In the genomic region with DNA sequence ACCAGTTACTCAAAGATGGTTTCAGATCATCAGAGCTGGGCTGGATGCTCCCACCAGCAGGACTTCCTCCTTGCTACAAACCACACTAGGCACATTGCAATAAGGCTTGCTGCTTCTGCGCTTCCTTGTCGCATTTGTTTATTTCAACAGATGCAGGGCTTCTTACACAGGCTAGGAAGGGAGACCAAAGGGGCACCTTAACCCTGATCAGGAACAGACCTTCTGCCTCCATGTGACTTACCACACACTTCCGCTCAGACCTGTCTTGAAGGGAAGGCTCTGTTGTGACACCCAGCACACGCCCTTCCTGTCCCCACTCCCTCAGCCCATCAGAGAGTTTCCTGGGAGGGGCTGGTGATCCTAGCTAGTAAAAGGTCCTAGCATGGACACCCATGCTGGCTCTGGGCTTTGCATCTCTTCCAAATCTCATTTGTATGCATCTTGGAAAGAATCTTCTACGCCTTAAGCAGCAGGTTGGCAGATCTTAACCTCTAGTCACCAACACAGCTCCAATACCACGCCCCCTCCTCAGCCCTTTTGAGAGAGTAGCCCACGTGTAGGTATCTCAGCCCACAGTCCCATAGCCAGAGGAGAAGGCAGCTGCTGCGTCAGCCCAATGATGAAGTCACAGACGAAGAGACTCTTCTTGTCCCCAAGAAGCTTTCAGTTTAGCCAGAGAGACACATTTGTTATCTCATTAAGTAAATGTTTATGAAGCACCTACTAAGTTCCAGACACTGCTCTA, we compare ENCODE assay signal across 9 cellular contexts. TPM values are rescaled to one million over a fixed set of nuclear protein-coding genes. Genes with fewer than 3 reads are reported as not detected.
A peak's percentile ranks its signal among the peaks of the same experiment; 100 is the strongest.
DNase-seq lines count a peak whose midpoint lies in the region; ATAC-seq lines count a peak whose summit lies in the region.
"Had no signal": no experiment of that assay in that cellular context is flagged by ENCODE, and none has a peak within 500 bp of the region (broad histone marks: within the 10 kb centered on the region; RNA-seq: fewer than 3 reads in every experiment).

No MANE protein-coding gene starts in this region.

- H3K4me3 Mint-ChIP-seq in CD4-positive, CD25-positive, alpha-beta regulatory T cell = peak overlapping the region; percentile 63 to 85 (median 82)
- peak overlapping the region; percentile 37 for H3K4me3 Mint-ChIP-seq in activated T-cell treated with anti-CD3 and anti-CD28 coated beads, Interleukin-2, amount 50 U/mL, for 4 hours
- peak overlapping the region; percentile 58 to 89 (median 83) for H3K4me3 Mint-ChIP-seq in naive thymus-derived CD4-positive, alpha-beta T cell

- H3K27me3 Mint-ChIP-seq in CD4-positive, CD25-positive, alpha-beta regulatory T cell = peaks cover 8% of the 10 kb centered on the region
- H3K27me3 Mint-ChIP-seq in activated T-cell treated with anti-CD3 and anti-CD28 coated beads, Interleukin-2, amount 50 U/mL, for 4 hours (ENCODE audit: low read depth) = no peaks in the 10 kb centered on the region
- no peaks in the 10 kb centered on the region for H3K27me3 Mint-ChIP-seq in naive thymus-derived CD4-positive, alpha-beta T cell

- H3K36me3 ChIP-seq in CD4-positive, CD25-positive, alpha-beta regulatory T cell (ENCODE audit: control insufficient read depth, insufficient read depth, low read length) = no peaks in the 10 kb centered on the region
- H3K36me3 ChIP-seq in naive thymus-derived CD4-positive, alpha-beta T cell (ENCODE audit: control insufficient read depth in 2 of 3, insufficient read depth in 3 of 3, low read length in 3 of 3) = no peaks in the 10 kb centered on the region

- peaks cover 14% of the 10 kb centered on the region for H3K36me3 Mint-ChIP-seq in CD4-positive, CD25-positive, alpha-beta regulatory T cell
- peaks cover 25% of the 10 kb centered on the region for H3K36me3 Mint-ChIP-seq in activated T-cell treated with anti-CD3 and anti-CD28 coated beads, Interleukin-2, amount 50 U/mL, for 4 hours (ENCODE audit: insufficient read depth)
- H3K36me3 Mint-ChIP-seq in naive thymus-derived CD4-positive, alpha-beta T cell = peaks cover 4 to 59% (median 37%) of the 10 kb centered on the region in 5 donors

- peaks cover 57% of the 10 kb centered on the region for H3K4me1 ChIP-seq in CD4-positive, CD25-positive, alpha-beta regulatory T cell (ENCODE audit: control insufficient read depth, insufficient read depth, low read length, poor library complexity, severe bottlenecking)
- H3K4me1 ChIP-seq in naive thymus-derived CD4-positive, alpha-beta T cell (ENCODE audit: control insufficient read depth in 2 of 2, insufficient read depth in 2 of 2, low read length in 2 of 2) = peaks cover 46 to 65% of the 10 kb centered on the region in 2 donors

- peak overlapping the region; percentile 72 for H3K4me3 ChIP-seq in CD4-positive, CD25-positive, alpha-beta regulatory T cell (ENCODE audit: low read depth, low read length)
- peak overlapping the region; percentile 29 for H3K4me3 ChIP-seq in naive thymus-derived CD4-positive, alpha-beta T cell (ENCODE audit: low read length)
- H3K4me3 ChIP-seq: skin epidermis had no signal

- intact Hi-C loops in naive thymus-derived CD4-positive, alpha-beta T cell (cut with micrococcal nuclease) = loop anchor here (1.0 to 2.0 kb wide), 6 partner anchors 7 to 53 kb away; no protein-coding TSS in a partner anchor

- peaks cover 0 to 7% (median 3%) of the 10 kb centered on the region in 7 donors for H3K9me3 Mint-ChIP-seq in CD4-positive, CD25-positive, alpha-beta regulatory T cell
- peaks cover 5% of the 10 kb centered on the region for H3K9me3 Mint-ChIP-seq in activated T-cell treated with anti-CD3 and anti-CD28 coated beads, Interleukin-2, amount 50 U/mL, for 4 hours
- peaks cover 0 to 21% (median 5%) of the 10 kb centered on the region in 11 donors for H3K9me3 Mint-ChIP-seq in naive thymus-derived CD4-positive, alpha-beta T cell

- ATAC-seq in CD4-positive, CD25-positive, alpha-beta regulatory T cell (ENCODE audit: low read depth in 2 of 2) = peak; percentile 99
- peak; percentile 85 to 92 for ATAC-seq in activated T-cell treated with anti-CD3 and anti-CD28 coated beads, Interleukin-2, amount 50 U/mL, for 4 hours
- peak; percentile 98 for ATAC-seq in naive thymus-derived CD4-positive, alpha-beta T cell
- no peak for ATAC-seq in HG02970 (IDR thresholded peaks at IDR 0.05; ENCODE audit: low FRiP score, unreplicated experiment)

- peaks cover 24 to 92% (median 54%) of the 10 kb centered on the region in 4 donors for H3K4me1 Mint-ChIP-seq in CD4-positive, CD25-positive, alpha-beta regulatory T cell
- H3K4me1 Mint-ChIP-seq in activated T-cell treated with anti-CD3 and anti-CD28 coated beads, Interleukin-2, amount 50 U/mL, for 4 hours (ENCODE audit: low read depth) = peaks cover 89% of the 10 kb centered on the region
- H3K4me1 Mint-ChIP-seq in naive thymus-derived CD4-positive, alpha-beta T cell = peaks cover 42 to 100% (median 92%) of the 10 kb centered on the region in 7 donors

- peak overlapping the region; percentile 97 to 100 (median 98) for H3K27ac Mint-ChIP-seq in CD4-positive, CD25-positive, alpha-beta regulatory T cell
- H3K27ac Mint-ChIP-seq in naive thymus-derived CD4-positive, alpha-beta T cell = peak overlapping the region; percentile 76 to 99 (median 98)

- DNase-seq in CD4-positive, CD25-positive, alpha-beta regulatory T cell = peak; percentile 33 to 96 (median 78)
- DNase-seq in NOMO-1 (lab: John Stamatoyannopoulos, UW; ENCODE audit: unreplicated experiment in 2 of 2) (peak; percentile 96 to 99), GDM1 (lab: John Stamatoyannopoulos, UW) (no peak), NCI-H2196 treated with DMSO at 0.1 percent for 48 hours (lab: John Stamatoyannopoulos, UW; ENCODE audit: unreplicated experiment) (no peak), GM19238 (ENCODE audit: insufficient read length, low spot score) (no peak)
- DNase-seq in activated T-cell treated with anti-CD3 and anti-CD28 coated beads, Interleukin-2, amount 50 U/mL, for 4 hours = peak; percentile 22
- DNase-seq in naive thymus-derived CD4-positive, alpha-beta T cell = peak; percentile 28 to 90 (median 82)

- no peaks in the 10 kb centered on the region for H3K27me3 ChIP-seq in CD4-positive, CD25-positive, alpha-beta regulatory T cell (ENCODE audit: control insufficient read depth, insufficient read depth, low read length)
- H3K27me3 ChIP-seq in naive thymus-derived CD4-positive, alpha-beta T cell (ENCODE audit: control insufficient read depth in 2 of 2, insufficient read depth in 2 of 2, low read length in 2 of 2) = no peaks in the 10 kb centered on the region

- CTCF ChIA-PET in naive thymus-derived CD4-positive, alpha-beta T cell (lab: Charles Lee) = interaction anchor here (1.0 to 1.2 kb wide), 3 partner anchors 24 to 53 kb away, joined by 3 to 4 read pairs (median 3); no protein-coding TSS in a partner anchor

- H3K9me3 ChIP-seq in CD4-positive, CD25-positive, alpha-beta regulatory T cell (ENCODE audit: control insufficient read depth in 2 of 2, low read length in 2 of 2) = no peaks in the 10 kb centered on the region
- no peaks in the 10 kb centered on the region for H3K9me3 ChIP-seq in naive thymus-derived CD4-positive, alpha-beta T cell (ENCODE audit: control insufficient read depth in 2 of 3, low read length in 3 of 3)

- H3K27ac ChIP-seq in CD4-positive, CD25-positive, alpha-beta regulatory T cell (ENCODE audit: insufficient read depth, low read length, poor library complexity, severe bottlenecking) = peak overlapping the region; percentile 59
- H3K27ac ChIP-seq in naive thymus-derived CD4-positive, alpha-beta T cell (ENCODE audit: low read depth, low read length) = peak overlapping the region; percentile 71

- POLR2A ChIA-PET in naive thymus-derived CD4-positive, alpha-beta T cell (lab: Charles Lee) = interaction anchor here (0.6 to 3.1 kb wide), 15 partner anchors 10 to 1071 kb away, joined by 3 to 24 read pairs (median 4); no protein-coding TSS in a partner anchor

RNA-seq across cellular contexts. Expression of gene SVIL, which starts 47.1 kb away (rescaled TPM):
- total RNA-seq in CD4-positive, CD25-positive, alpha-beta regulatory T cell = 12.3 TPM
- polyA plus RNA-seq in CD4-positive, CD25-positive, alpha-beta regulatory T cell = 10 to 100 TPM in 1 of 4 donors, 1 to 10 TPM in 2, under 1 TPM in 1; 0.49 to 10.1 (median 2.8) TPM
- total RNA-seq in activated T-cell treated with anti-CD3 and anti-CD28 coated beads, Interleukin-2, amount 50 U/mL, for 4 hours = 10 to 100 TPM in 1 of 3 donors, 1 to 10 TPM in 2; 6.4 to 11.1 (median 9.5) TPM
- 10 to 100 TPM; 13.5 to 48.9 (median 23.5) TPM for total RNA-seq in naive thymus-derived CD4-positive, alpha-beta T cell
- polyA plus RNA-seq in naive thymus-derived CD4-positive, alpha-beta T cell = 10 to 100 TPM in 1 of 2 donors, 1 to 10 TPM in 1; 8.7 to 16.3 TPM

Comparison
In these comparisons a context has a peak if more than half of its experiments do, and no peak if none do; other contexts are left out.
1. DNase-seq: peak in CD4-positive, CD25-positive, alpha-beta regulatory T cell (3 of 3), NOMO-1 (2 of 2), activated T-cell treated with anti-CD3 and anti-CD28 coated beads, Interleukin-2, amount 50 U/mL, for 4 hours (single experiment) and naive thymus-derived CD4-positive, alpha-beta T cell (9 of 9); none in GDM1 (single experiment), NCI-H2196 treated with DMSO at 0.1 percent for 48 hours (single experiment) and GM19238 (single experiment).
2. Peak in every context shown above with its lines, with median percentiles within 50 percentile points of each other: H3K4me3 Mint-ChIP-seq.